Comparison of ENCODE assay signal across 8 cellular contexts in genomic region chr5:132829742-132830435, GRCh38. TPM values are rescaled to one million over a fixed set of nuclear protein-coding genes. Genes with fewer than 3 reads are reported as not detected.
DNase-seq lines count a peak whose midpoint lies in the region; ATAC-seq and TF ChIP-seq lines count a peak whose summit lies in the region.

No MANE protein-coding gene starts in this region.

- H3K27ac ChIP-seq in gastroesophageal sphincter (peak overlapping the region; percentile 2 to 88 (median 86)), thymus (ENCODE audit: low read depth) (no peak overlapping the region)

- ATAC-seq in GM21447 (IDR thresholded peaks at IDR 0.05; ENCODE audit: unreplicated experiment) (peak; percentile 82), gastroesophageal sphincter (peak; percentile 90)

- DNase-seq in DMS 273 (lab: John Stamatoyannopoulos, UW; ENCODE audit: unreplicated experiment) (peak; percentile 90), HuH-7 (ENCODE audit: low spot score) (peak; percentile 92), SHP77 (lab: John Stamatoyannopoulos, UW) (peak; percentile 32 to 54), occipital lobe (lab: John Stamatoyannopoulos, UW) (peak; percentile 56)
- peak; percentile 41 for DNase-seq in activated gamma-delta T cell treated with anti-CD3 and anti-CD28 coated beads, Interleukin-2, amount 50 U/mL, for 16 hours (ENCODE audit: low read depth)

- H3K4me1 ChIP-seq in gastroesophageal sphincter (peaks cover 0 to 38% (median 7%) of the 10 kb centered on the region in 3 donors), thymus (ENCODE audit: control insufficient read depth, insufficient read depth, low read length) (peaks cover 8% of the 10 kb centered on the region)

- H3K4me3 ChIP-seq in gastroesophageal sphincter (peak overlapping the region; percentile 50 to 92), thymus (ENCODE audit: low read length) (peak overlapping the region; percentile 50)

- no peak for TF ChIP-seq POLR2A in gastroesophageal sphincter (IDR thresholded peaks at IDR 0.05)

- H3K36me3 ChIP-seq in gastroesophageal sphincter (peaks cover 0 to 18% of the 10 kb centered on the region in 2 donors), thymus (ENCODE audit: control insufficient read depth, insufficient read depth) (no peaks in the 10 kb centered on the region)

- TF ChIP-seq CTCF in gastroesophageal sphincter (IDR thresholded peaks at IDR 0.05), result peak in 3 of 4 experiments; percentile 84 to 97 (median 84)

- H3K9me3 ChIP-seq in gastroesophageal sphincter (no peaks in the 10 kb centered on the region), thymus (ENCODE audit: control insufficient read depth) (no peaks in the 10 kb centered on the region)

- no CpG with 5 or more reads among the region's 75 CpGs for WGBS in gastroesophageal sphincter (ENCODE audit: low coverage in 1 of 2), 2 donors
- WGBS in thymus, result 4% methylated on average over 75 of the region's 75 CpGs

- TF ChIP-seq EP300 in gastroesophageal sphincter (IDR thresholded peaks at IDR 0.05), result no peak

- H3K27me3 ChIP-seq in gastroesophageal sphincter, result peaks cover 12% of the 10 kb centered on the region
- peaks cover 42% of the 10 kb centered on the region for H3K27me3 ChIP-seq in thymus (ENCODE audit: control insufficient read depth, insufficient read depth)

RNA-seq across cellular contexts. Expression of gene SHROOM1, which starts 0.6 kb away (rescaled TPM):
- total RNA-seq in gastroesophageal sphincter (10 to 100 TPM in 1 of 4 donors, 1 to 10 TPM in 3; 5.8 to 10.3 (median 6.5) TPM), occipital lobe (0.47 TPM)
- polyA plus RNA-seq in thymus, result 6.2 TPM

RNA-seq across cellular contexts. Expression of gene SOWAHA, which starts 16.8 kb away (rescaled TPM):
- under 1 TPM in 2 of 4 donors, not detected in 2; 0.27 to 0.87 TPM for total RNA-seq in gastroesophageal sphincter
- total RNA-seq in occipital lobe, result 5.1 TPM
- polyA plus RNA-seq in thymus, result 4.3 TPM

RNA-seq across cellular contexts. Expression of gene GDF9, which starts 36.4 kb away (rescaled TPM):
- total RNA-seq in gastroesophageal sphincter (under 1 TPM in 3 of 4 donors, not detected in 1; 0.23 to 0.37 (median 0.31) TPM), occipital lobe (1.9 TPM)
- 2.5 TPM for polyA plus RNA-seq in thymus

RNA-seq across cellular contexts. Expression of gene UQCRQ, which starts 36.6 kb away (rescaled TPM):
- total RNA-seq in gastroesophageal sphincter, result 100 to 1,000 TPM; 106 to 169 (median 128) TPM
- 81.1 TPM for total RNA-seq in occipital lobe
- polyA plus RNA-seq in thymus, result 232 TPM

RNA-seq across cellular contexts. Expression of gene LEAP2, which starts 43.6 kb away (rescaled TPM):
- total RNA-seq in gastroesophageal sphincter, result 1 to 10 TPM in 2 of 4 donors, under 1 TPM in 2; 0.12 to 1.9 (median 0.74) TPM
- total RNA-seq in occipital lobe, result 2.0 TPM
- polyA plus RNA-seq in thymus, result 4.4 TPM

Comparison
In these comparisons a context has a peak if more than half of its experiments do, and no peak if none do; other contexts are left out.
1. DNase-seq: peak in every context shown above with its lines; median percentile 92 in HuH-7; 90 in DMS 273; 56 in occipital lobe; 43 in SHP77; 41 in activated gamma-delta T cell treated with anti-CD3 and anti-CD28 coated beads, Interleukin-2, amount 50 U/mL, for 16 hours.